Comparison of ENCODE assay signal across 33 cellular contexts in the genomic region with DNA sequence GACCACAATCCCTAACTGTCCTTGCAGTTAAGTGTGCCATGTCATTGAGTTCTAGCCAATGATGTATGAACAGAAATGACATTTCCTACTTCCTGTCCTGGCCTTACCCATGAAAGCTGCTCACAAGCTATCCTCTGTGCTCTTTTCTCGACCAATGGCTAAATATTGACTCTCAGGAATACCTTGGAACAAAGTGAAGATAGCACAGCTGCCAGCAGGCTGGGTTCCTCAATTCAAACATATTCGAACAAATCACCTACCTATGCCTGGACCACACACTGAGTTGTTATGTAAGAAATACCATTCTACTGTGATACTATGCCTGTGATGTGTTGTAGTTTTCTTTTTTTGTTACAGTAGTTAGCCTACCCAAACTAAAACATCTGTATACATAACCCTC.
"Had no signal": no experiment of that assay in that cellular context is flagged by ENCODE, and none has a peak within 500 bp of the region (broad histone marks: within the 10 kb centered on the region; RNA-seq: fewer than 3 reads in every experiment).

No MANE protein-coding gene starts in this region.

- H3K9me3 ChIP-seq: Peyer's patch, SJSA1, SK-N-SH had no signal

- DNase-seq: activated CD4-positive, alpha-beta T cell treated with anti-CD3 and anti-CD28 coated beads, Interleukin-2, amount 10 ng/mL, durations not matched to agents 24 days and 14 days; activated CD4-positive, alpha-beta T cell treated with anti-CD3 and anti-CD28 coated beads, Interleukin-2, amount 50 U/mL, for 4 hours; activated CD4-positive, CD25-positive, alpha-beta regulatory T cell; activated CD8-positive, alpha-beta T cell treated with anti-CD3 and anti-CD28 coated beads for 36 hours; activated effector memory CD4-positive, alpha-beta T cell treated with anti-CD3 and anti-CD28 coated beads, Interleukin-2, amount 50 U/mL, for 16 hours; activated naive CD4-positive, alpha-beta T cell; activated naive CD4-positive, alpha-beta T cell treated with anti-CD3 and anti-CD28 coated beads, Interleukin-2, amount 50 U/mL, for 16 hours; activated naive CD8-positive, alpha-beta T cell treated with anti-CD3 and anti-CD28 coated beads for 36 hours; activated T-cell treated with anti-CD3 and anti-CD28 coated beads, Interleukin-2, amount 50 U/mL, for 1 hour; activated T-cell treated with anti-CD3 and anti-CD28 coated beads, Interleukin-2, amount 50 U/mL, for 72 hours; amniotic stem cell; aorta; NCI-H1092 treated with DMSO at 0.1 percent for 48 hours; NCI-H1417; NCI-H187 treated with DMSO at 0.1 percent for 48 hours; NCI-H2081; NCI-H2171 treated with DMSO at 0.1 percent for 48 hours; NCI-H2227 treated with DMSO at 0.1 percent for 48 hours; NCI-H446; NCI-H510A treated with DMSO at 0.1 percent for 48 hours; NCI-H526 treated with DMSO at 0.1 percent for 48 hours; NCI-H82; NK-92 treated with Interleukin-12 subunit alpha and Interleukin-12 subunit beta, amount 100 ng/mL, for 24 hours; PC-3; Peyer's patch; RPMI8226; SHP77 treated with DMSO at 0.1 percent for 48 hours; SK-N-SH had no signal

- H3K4me3 ChIP-seq: cardiac muscle cell, Peyer's patch, SJSA1 had no signal

- H3K27ac ChIP-seq: cardiac muscle cell, KMS-11, Peyer's patch, SJSA1, VCaP had no signal

- H3K4me1 ChIP-seq: Peyer's patch, SJSA1 had no signal

- H3K27me3 ChIP-seq: cardiac muscle cell, Peyer's patch, SJSA1 had no signal

- H3K36me3 ChIP-seq: cardiac muscle cell, Peyer's patch, SJSA1 had no signal

- H3K9ac ChIP-seq: KMS-11, SK-N-SH had no signal

- ATAC-seq: activated CD8-positive, alpha-beta T cell treated with anti-CD3 and anti-CD28 coated beads for 36 hours; activated T-cell treated with anti-CD3 and anti-CD28 coated beads, Interleukin-2, amount 50 U/mL, for 72 hours; activated T-helper 17 cell treated with anti-CD3 and anti-CD28 coated beads, Interleukin-2, amount 50 U/mL, for 72 hours; PC-3 had no signal

- H3K4me2 ChIP-seq: KMS-11, SK-N-SH had no signal
